Comparison of ENCODE assay signal across 19 cellular contexts in the genomic region with DNA sequence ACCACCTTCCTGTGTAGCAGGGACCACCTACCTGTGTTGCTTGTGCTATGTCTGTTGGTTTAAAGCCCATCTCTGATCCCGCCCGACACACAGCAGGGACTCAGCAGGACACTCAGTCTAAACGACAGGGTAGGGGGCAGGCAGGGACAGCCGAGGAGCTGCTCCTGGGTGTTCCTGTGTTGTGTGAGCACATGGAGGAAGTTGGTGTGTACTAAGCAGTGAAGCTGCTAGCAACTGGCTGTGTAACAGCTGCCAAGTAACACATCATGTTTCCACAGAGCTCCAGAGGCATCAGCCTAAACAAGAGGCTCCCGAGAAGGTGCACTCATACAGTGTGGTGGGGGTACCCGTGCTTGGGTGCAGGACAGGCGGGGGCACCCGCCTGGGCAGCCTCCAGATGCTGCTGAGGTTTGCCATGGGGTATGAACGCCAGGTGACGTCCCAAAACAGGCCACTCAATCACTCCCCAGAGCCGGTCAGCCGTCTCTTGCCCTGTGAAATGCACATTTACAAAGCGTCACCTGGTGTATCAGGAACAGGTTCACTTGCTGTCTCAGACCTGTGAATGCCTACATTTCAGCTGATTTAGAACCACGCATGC. TPM values are rescaled to one million over a fixed set of nuclear protein-coding genes. Genes with fewer than 3 reads are reported as not detected.
DNase-seq lines count a peak whose midpoint lies in the region; ATAC-seq, FAIRE-seq and TF ChIP-seq lines count a peak whose summit lies in the region.
"Had no signal": no experiment of that assay in that cellular context is flagged by ENCODE, and none has a peak within 500 bp of the region (broad histone marks: within the 10 kb centered on the region; RNA-seq: fewer than 3 reads in every experiment).

No MANE protein-coding gene starts in this region.

- POLR2A ChIA-PET in H1 (lab: Charles Lee; ENCODE audit: partially characterized antibody): no interaction called here

- peak overlapping the region; percentile 31; the same call in 1 of the 2 replicates for H2BK15ac ChIP-seq in H1 (ENCODE audit: low read length)

- ATAC-seq in Right ventricle myocardium inferior: no peak
- no peak for ATAC-seq in right cardiac atrium
- no peak for ATAC-seq in HG02798 (IDR thresholded peaks at IDR 0.05; ENCODE audit: poor library complexity, unreplicated experiment)

- no peak overlapping the region for H3K18ac ChIP-seq in H1 (ENCODE audit: extremely low read depth, low read length)

- 71% methylated on average over 14 of the region's 14 CpGs for WGBS in right cardiac atrium
- 89% methylated on average over 14 of the region's 14 CpGs; no CpG with 5 or more reads in 1 of the 2 experiments for WGBS in H1 (ENCODE audit: extremely low coverage in 1 of 2, insufficient coverage in 1 of 2, insufficient read length in 1 of 2, insufficient replicate concordance in 2 of 2, low coverage in 1 of 2, low lambda C conversion rate in 2 of 2, missing lambda C conversion rate in 1 of 2), 2 experiments

- H3K27ac ChIP-seq in right cardiac atrium (ENCODE audit: low read length) (no peak overlapping the region), H1 (ENCODE audit: low read depth, low read length) (no peak overlapping the region)
- H3K27ac ChIP-seq: KMS-11 had no signal

- no peak overlapping the region for H2BK120ac ChIP-seq in H1 (replicated peaks; ENCODE audit: low read depth, low read length)

- intact Hi-C loops in Right ventricle myocardium inferior (cut with DNase I): no loop called here
- intact Hi-C loops in right cardiac atrium (cut with DNase I): no loop called here

- peak overlapping the region; percentile 23; the same call in 1 of the 2 replicates for H2BK12ac ChIP-seq in H1 (ENCODE audit: low read depth, low read length)

- no peak for FAIRE-seq in H1 (lab: Jason Lieb, UNC)
- FAIRE-seq: A204.1, HTR-8/SVneo had no signal

- H3K9me3 ChIP-seq in right cardiac atrium (ENCODE audit: control insufficient read depth, low read length): no peaks in the 10 kb centered on the region
- H3K9me3 ChIP-seq in H1 (ENCODE audit: insufficient read depth in 2 of 2, low read depth in 1 of 2, low read length in 1 of 2): peaks cover 2 to 6% of the 10 kb centered on the region in 2 experiments; a peak in 3 of 4 replicates
- H3K9me3 ChIP-seq: HAP-1 had no signal

- CTCF ChIA-PET in H1 (lab: Charles Lee; ENCODE audit: partially characterized antibody): interaction anchor here (0.6 to 1.2 kb wide), 4 partner anchors 15 to 319 kb away, joined by 3 to 4 read pairs (median 3); no protein-coding TSS in a partner anchor

- H3K4me3 ChIP-seq in right cardiac atrium (ENCODE audit: low read length): no peak overlapping the region
- no peak overlapping the region for H3K4me3 ChIP-seq in H1 (ENCODE audit: extremely low read depth in 1 of 4, insufficient read depth in 2 of 4, low read depth in 3 of 4, low read length in 4 of 4)
- H3K4me3 ChIP-seq: HAP-1 had no signal

- no peak for TF ChIP-seq RAD21 in H1 (IDR thresholded peaks at IDR 0.05 in 1 of 2, conservative IDR thresholded peaks at IDR 0.05 in 1 of 2; ENCODE audit: low read depth in 2 of 2, low read length in 2 of 2)

- peak overlapping the region; percentile 75; the same call in 1 of the 2 replicates for H2AK5ac ChIP-seq in H1 (ENCODE audit: low read depth, low read length)

- TF ChIP-seq CTCF in H1 (IDR thresholded peaks at IDR 0.05; ENCODE audit: control extremely low read depth in 1 of 3, insufficient read depth in 1 of 3, low read depth in 1 of 3, low read length in 3 of 3): no peak

- H3K79me1 ChIP-seq in H1 (ENCODE audit: low read depth, low read length): no peaks in the 10 kb centered on the region

- H3K56ac ChIP-seq in H1 (replicated peaks; ENCODE audit: insufficient read length, low read depth, low read length): no peak overlapping the region

- H4K91ac ChIP-seq in H1 (replicated peaks; ENCODE audit: insufficient read length, low read length): peak overlapping the region; percentile 34

- no peak for TF ChIP-seq EP300 in H1 (IDR thresholded peaks at IDR 0.05; ENCODE audit: borderline replicate concordance in 1 of 2, low read depth in 2 of 2, low read length in 2 of 2)

- H3K4ac ChIP-seq in H1 (replicated peaks; ENCODE audit: insufficient read length, low read depth, low read length): no peak overlapping the region

- H3K27me3 ChIP-seq in right cardiac atrium (ENCODE audit: control insufficient read depth, insufficient read depth): no peaks in the 10 kb centered on the region
- H3K27me3 ChIP-seq in H1 (replicated peaks in 1 of 4; ENCODE audit: control insufficient read depth in 3 of 4, extremely low read depth in 1 of 4, insufficient read depth in 3 of 4, low read length in 3 of 4): no peaks in the 10 kb centered on the region

- no peak overlapping the region for H2BK20ac ChIP-seq in H1 (ENCODE audit: low read length)

- no peak overlapping the region for H2AFZ ChIP-seq in H1 (ENCODE audit: low read length)

- H3K4me1 ChIP-seq in right cardiac atrium (ENCODE audit: control insufficient read depth, insufficient read depth, low read length): no peaks in the 10 kb centered on the region
- no peaks in the 10 kb centered on the region for H3K4me1 ChIP-seq in H1 (replicated peaks in 1 of 4; ENCODE audit: control insufficient read depth in 3 of 4, insufficient read depth in 4 of 4, low read length in 3 of 4)
- H3K4me1 ChIP-seq: HAP-1 had no signal

- H3K23ac ChIP-seq in H1 (ENCODE audit: insufficient read length): no peak overlapping the region

- H4K8ac ChIP-seq in H1 (ENCODE audit: extremely low read depth, insufficient read depth, low read length): no peak overlapping the region

- H3K14ac ChIP-seq in H1 (ENCODE audit: insufficient read length): no peak overlapping the region

- no peaks in the 10 kb centered on the region for H3K79me2 ChIP-seq in H1 (ENCODE audit: control insufficient read depth in 1 of 2, insufficient read depth in 2 of 2, low read length in 2 of 2)

- no peak overlapping the region for H3K4me2 ChIP-seq in H1 (ENCODE audit: insufficient read depth in 1 of 2, low read depth in 2 of 2, low read length in 2 of 2)
- H3K4me2 ChIP-seq: KMS-11 had no signal

- DNase-seq in Right ventricle myocardium inferior (ENCODE audit: missing footprints) (peak; percentile 7), right cardiac atrium (no peak), NCI-H2081 treated with DMSO at 0.1 percent for 48 hours (lab: John Stamatoyannopoulos, UW) (peak; percentile 68), H1 (ENCODE audit: low read depth in 1 of 2, low spot score in 2 of 2) (no peak), NCI-H1417 treated with DMSO at 0.1 percent for 48 hours (lab: John Stamatoyannopoulos, UW) (no peak), NCI-H1694 (lab: John Stamatoyannopoulos, UW) (no peak)
- DNase-seq: DMS79, MV-4-11, NCI-H187 treated with DMSO at 0.1 percent for 48 hours, NCI-H2171, NCI-H345, NCI-H524, NCI-H82, Right ventricle myocardium superior had no signal

- no peak overlapping the region for H2BK5ac ChIP-seq in H1 (ENCODE audit: low read depth, low read length)

- no peaks in the 10 kb centered on the region for H3K23me2 ChIP-seq in H1 (ENCODE audit: low read depth, low read length)

- H4K5ac ChIP-seq in H1 (ENCODE audit: insufficient read length, low read depth, low read length): no peak overlapping the region

- H3K36me3 ChIP-seq in H1 (ENCODE audit: control insufficient read depth in 2 of 4, insufficient read depth in 4 of 4, low read length in 3 of 4): no peaks in the 10 kb centered on the region
- H3K36me3 ChIP-seq: HAP-1 had no signal

- TF ChIP-seq POLR2A in H1 (IDR thresholded peaks at IDR 0.05; ENCODE audit: control extremely low read depth in 1 of 2, low read depth in 2 of 2, low read length in 2 of 2): no peak

- H4K20me1 ChIP-seq in H1 (replicated peaks in 1 of 2; ENCODE audit: control insufficient read depth in 1 of 2, insufficient read depth in 2 of 2, low read length in 2 of 2): peaks cover 2% of the 10 kb centered on the region in 2 experiments

- no peak overlapping the region for H3K9ac ChIP-seq in H1 (replicated peaks in 1 of 4; ENCODE audit: extremely low read depth in 1 of 4, low read depth in 3 of 4, low read length in 3 of 4)
- H3K9ac ChIP-seq: KMS-11 had no signal

TF ChIP-seq in H1, 55 proteins besides CTCF, POLR2A, EP300 and RAD21:
- TF ChIP-seq SIRT6 (IDR thresholded peaks at IDR 0.05; ENCODE audit: low read length) (no peak), BACH1 (IDR thresholded peaks at IDR 0.05; ENCODE audit: low read length) (no peak), SIN3A (conservative IDR thresholded peaks at IDR 0.05 in 1 of 2, IDR thresholded peaks at IDR 0.05 in 1 of 2; ENCODE audit: low read depth in 1 of 2, low read length in 2 of 2) (no peak), POLR2AphosphoS5 (IDR thresholded peaks at IDR 0.05; ENCODE audit: low read depth, low read length) (no peak)
- TF ChIP-seq, protein P1, sequence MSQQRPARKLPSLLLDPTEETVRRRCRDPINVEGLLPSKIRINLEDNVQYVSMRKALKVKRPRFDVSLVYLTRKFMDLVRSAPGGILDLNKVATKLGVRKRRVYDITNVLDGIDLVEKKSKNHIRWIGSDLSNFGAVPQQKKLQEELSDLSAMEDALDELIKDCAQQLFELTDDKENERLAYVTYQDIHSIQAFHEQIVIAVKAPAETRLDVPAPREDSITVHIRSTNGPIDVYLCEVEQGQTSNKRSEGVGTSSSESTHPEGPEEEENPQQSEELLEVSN (IDR thresholded peaks at IDR 0.05): no peak
TF ChIP-seq in H1: peak in this region for 0.

RNA-seq across cellular contexts. Expression of a gene that starts 59.6 kb away (rescaled TPM):
- total RNA-seq in Right ventricle myocardium inferior (1.6 TPM), right cardiac atrium (1 to 10 TPM; 1.5 to 3.9 (median 2.8) TPM)
- polyA plus RNA-seq in right cardiac atrium (1.9 TPM), H1 (2011; rRNA removed) (2.6 and 4.9 TPM in 2 replicates)
- total RNA-seq in H1 (2021; fragmentation: NEBNext Ultra II Directional; extraction: Animal tissue kit (Norgen Biotek cat#: 25700)): 3.6 and 4.5 TPM in 2 replicates
- 3.7 TPM for polyA plus RNA-seq in H1 (2011; cell fraction: cytosol; rRNA removed)
- 5.5 TPM for polyA plus RNA-seq in H1 (2011; cell fraction: nucleus; rRNA removed)
- polyA plus RNA-seq in H1 (2012, experiment 1 of 2): 1.3 to 2.3 TPM (median 1.8 TPM) in 4 replicates
- 1.4 TPM for polyA plus RNA-seq in H1 (2012, experiment 2 of 2)
- polyA plus RNA-seq in H1 (2013, experiment 1 of 2): 1.4 TPM
- 1.5 TPM for polyA plus RNA-seq in H1 (2013, experiment 2 of 2)
- 3.4 and 3.5 TPM in 2 replicates for polyA minus RNA-seq in H1 (2011; rRNA and poly(A)+ RNA removed)
- polyA minus RNA-seq in H1 (2011; cell fraction: cytosol; rRNA and poly(A)+ RNA removed): 4.8 TPM
- 7.4 TPM for polyA minus RNA-seq in H1 (2011; cell fraction: nucleus; rRNA and poly(A)+ RNA removed)

Comparison
In these comparisons a context has a peak if more than half of its experiments do, and no peak if none do; other contexts are left out.
1. DNase-seq: peak in Right ventricle myocardium inferior (single experiment) and NCI-H2081 treated with DMSO at 0.1 percent for 48 hours (single experiment); none in right cardiac atrium (0 of 3), H1 (0 of 2), NCI-H1417 treated with DMSO at 0.1 percent for 48 hours (single experiment) and NCI-H1694 (single experiment).